8 cellular contexts compared by ENCODE assay signal in genomic region chr11:34251640-34251980, GRCh38.
DNase-seq lines count a peak whose midpoint lies in the region; FAIRE-seq and TF ChIP-seq lines count a peak whose summit lies in the region.

No MANE protein-coding gene starts in this region.

- H3K4me3 Mint-ChIP-seq in CD4-positive, alpha-beta memory T cell: peak overlapping the region in 7 of 8 donors; percentile 26 to 81 (median 57)

- CTCF ChIA-PET in CD4-positive, alpha-beta memory T cell (lab: Charles Lee; ENCODE audit: partially characterized antibody): interaction anchor here (2.5 kb wide), 1 partner anchor 17 kb away, joined by 8 read pairs; no protein-coding TSS in a partner anchor
- CTCF ChIA-PET in PC-9 (lab: Charles Lee) (interaction anchor here (1.0 to 1.2 kb wide), 2 partner anchors 11 to 78 kb away, joined by 3 to 5 read pairs; no protein-coding TSS in a partner anchor), H1 (lab: Charles Lee; ENCODE audit: partially characterized antibody) (interaction anchor here (0.5 to 5.9 kb wide), 16 partner anchors 9 to 251 kb away, joined by 3 to 36 read pairs (median 3); partner anchors contain the start of gene ABTB2)

- H4K8ac ChIP-seq in H1 (ENCODE audit: extremely low read depth, insufficient read depth, low read length) (no peak overlapping the region), trophoblast cell (ENCODE audit: low read depth, low read length) (no peak overlapping the region)

- no peaks in the 10 kb centered on the region for H3K27me3 ChIP-seq in CD4-positive, alpha-beta memory T cell (ENCODE audit: insufficient read depth, low read length)
- H3K27me3 ChIP-seq in PC-9 (ENCODE audit: insufficient read depth, low read depth) (no peaks in the 10 kb centered on the region), H1 (replicated peaks in 1 of 4; ENCODE audit: control insufficient read depth in 3 of 4, extremely low read depth in 1 of 4, insufficient read depth in 3 of 4, low read length in 3 of 4) (no peaks in the 10 kb centered on the region), trophoblast cell (ENCODE audit: insufficient read depth, low read length) (no peaks in the 10 kb centered on the region)

- H2AFZ ChIP-seq in PC-9 (no peak overlapping the region), H1 (ENCODE audit: low read length) (no peak overlapping the region), trophoblast cell (ENCODE audit: insufficient read depth, low read length, poor library complexity) (no peak overlapping the region)

- H4K91ac ChIP-seq in H1 (replicated peaks; ENCODE audit: insufficient read length, low read length): no peak overlapping the region
- no peak overlapping the region for H4K91ac ChIP-seq in trophoblast cell (ENCODE audit: low read depth, low read length)

- H3K9me2 ChIP-seq in PC-9 (ENCODE audit: insufficient read depth): no peaks in the 10 kb centered on the region

- WGBS in H1 (ENCODE audit: extremely low coverage in 1 of 2, insufficient coverage in 1 of 2, insufficient read length in 1 of 2, insufficient replicate concordance in 2 of 2, low coverage in 1 of 2, low lambda C conversion rate in 2 of 2, missing lambda C conversion rate in 1 of 2), 2 experiments: 89% methylated on average over 2 of the region's 2 CpGs; no CpG with 5 or more reads in 1 of the 2 experiments
- no CpG with 5 or more reads among the region's 2 CpGs for WGBS in trophoblast cell (ENCODE audit: extremely low coverage, insufficient coverage, insufficient read length)

- H2BK120ac ChIP-seq in H1 (replicated peaks; ENCODE audit: low read depth, low read length): no peak overlapping the region
- no peak overlapping the region for H2BK120ac ChIP-seq in trophoblast cell (ENCODE audit: insufficient read depth, low read length, poor library complexity)

- peak overlapping the region; percentile 33; the same call in 1 of the 2 replicates for H3K4me2 ChIP-seq in PC-9
- H3K4me2 ChIP-seq in H1 (ENCODE audit: insufficient read depth in 1 of 2, low read depth in 2 of 2, low read length in 2 of 2): peak overlapping the region; percentile 16 to 25; a peak in 1 of 4 replicates
- H3K4me2 ChIP-seq in trophoblast cell (ENCODE audit: low read length): peak overlapping the region; percentile 17

- TF ChIP-seq RAD21 in H1 (IDR thresholded peaks at IDR 0.05 in 1 of 2, conservative IDR thresholded peaks at IDR 0.05 in 1 of 2; ENCODE audit: low read depth in 2 of 2, low read length in 2 of 2): no peak

- H3K14ac ChIP-seq in H1 (ENCODE audit: insufficient read length) (no peak overlapping the region), trophoblast cell (ENCODE audit: low read length) (no peak overlapping the region)

- no peaks in the 10 kb centered on the region for H3K9me3 Mint-ChIP-seq in CD4-positive, alpha-beta memory T cell

- no peak overlapping the region for H3K27ac ChIP-seq in CD4-positive, alpha-beta memory T cell (ENCODE audit: low read depth, low read length)
- no peak overlapping the region for H3K27ac ChIP-seq in PC-9
- H3K27ac ChIP-seq in H1 (ENCODE audit: low read depth, low read length): no peak overlapping the region
- no peak overlapping the region for H3K27ac ChIP-seq in trophoblast cell (ENCODE audit: low read depth, low read length)

- H2AK5ac ChIP-seq in H1 (ENCODE audit: low read depth, low read length) (no peak overlapping the region), trophoblast cell (ENCODE audit: low read length) (no peak overlapping the region)

- H2BK20ac ChIP-seq in H1 (ENCODE audit: low read length): no peak overlapping the region

- no peaks in the 10 kb centered on the region for H3K23me2 ChIP-seq in H1 (ENCODE audit: low read depth, low read length)

- H2BK12ac ChIP-seq in H1 (ENCODE audit: low read depth, low read length) (peak overlapping the region; percentile 27; the same call in 1 of the 2 replicates), trophoblast cell (ENCODE audit: low read length) (no peak overlapping the region)

- TF ChIP-seq EP300 in H1 (IDR thresholded peaks at IDR 0.05; ENCODE audit: borderline replicate concordance in 1 of 2, low read depth in 2 of 2, low read length in 2 of 2): no peak

- no peak for FAIRE-seq in H1 (lab: Jason Lieb, UNC)

- H3K4ac ChIP-seq in H1 (replicated peaks; ENCODE audit: insufficient read length, low read depth, low read length) (no peak overlapping the region), trophoblast cell (ENCODE audit: low read depth, low read length) (no peak overlapping the region)

- H4K12ac ChIP-seq in trophoblast cell (ENCODE audit: low read depth, low read length): no peak overlapping the region

- peaks cover 40% of the 10 kb centered on the region for H3F3A ChIP-seq in PC-9 (ENCODE audit: insufficient read depth, low read depth)

- H4K5ac ChIP-seq in H1 (ENCODE audit: insufficient read length, low read depth, low read length): no peak overlapping the region

- no peak overlapping the region for H3K23ac ChIP-seq in H1 (ENCODE audit: insufficient read length)
- H3K23ac ChIP-seq in trophoblast cell (ENCODE audit: low read length): no peak overlapping the region

- H3K79me2 ChIP-seq in PC-9 (ENCODE audit: low read depth) (peaks cover 69% of the 10 kb centered on the region), H1 (ENCODE audit: control insufficient read depth in 1 of 2, insufficient read depth in 2 of 2, low read length in 2 of 2) (no peaks in the 10 kb centered on the region), trophoblast cell (ENCODE audit: control insufficient read depth, insufficient read depth, low read length, poor library complexity) (no peaks in the 10 kb centered on the region)

- no peaks in the 10 kb centered on the region for H3K9me3 ChIP-seq in CD4-positive, alpha-beta memory T cell (ENCODE audit: control insufficient read depth in 1 of 2, low read length in 2 of 2)
- H3K9me3 ChIP-seq in PC-9 (ENCODE audit: insufficient read depth, low read depth) (no peaks in the 10 kb centered on the region), H1 (ENCODE audit: insufficient read depth in 2 of 2, low read depth in 1 of 2, low read length in 1 of 2) (no peaks in the 10 kb centered on the region), trophoblast cell (ENCODE audit: insufficient read depth, low read depth, low read length) (no peaks in the 10 kb centered on the region)

- peak overlapping the region in 4 of 7 donors; percentile 23 to 87 (median 53) for H3K27ac Mint-ChIP-seq in CD4-positive, alpha-beta memory T cell

- intact Hi-C loops in CD4-positive, alpha-beta memory T cell (cut with micrococcal nuclease): loop anchor here (1.0 to 2.0 kb wide), 2 partner anchors 17 to 107 kb away; partner anchors contain the start of gene ABTB2
- intact Hi-C loops in PC-9 (cut with micrococcal nuclease; ENCODE audit: unreplicated experiment): loop anchor here (1.0 kb wide), 1 partner anchor 12 kb away; no protein-coding TSS in a partner anchor

- no peaks in the 10 kb centered on the region for H3K36me3 Mint-ChIP-seq in CD4-positive, alpha-beta memory T cell

- H4K20me1 ChIP-seq in PC-9 (ENCODE audit: insufficient read depth): peaks cover 21% of the 10 kb centered on the region
- peaks cover 0 to 3% of the 10 kb centered on the region in 2 experiments for H4K20me1 ChIP-seq in H1 (replicated peaks in 1 of 2; ENCODE audit: control insufficient read depth in 1 of 2, insufficient read depth in 2 of 2, low read length in 2 of 2)

- no peak for TF ChIP-seq POLR2A in H1 (IDR thresholded peaks at IDR 0.05; ENCODE audit: control extremely low read depth in 1 of 2, low read depth in 2 of 2, low read length in 2 of 2)

- H3K18ac ChIP-seq in H1 (ENCODE audit: extremely low read depth, low read length) (no peak overlapping the region), trophoblast cell (ENCODE audit: low read length) (no peak overlapping the region)

- H3K79me1 ChIP-seq in H1 (ENCODE audit: low read depth, low read length): no peaks in the 10 kb centered on the region
- H3K79me1 ChIP-seq in trophoblast cell (ENCODE audit: low read length): no peaks in the 10 kb centered on the region

- H3K9ac ChIP-seq in H1 (replicated peaks in 1 of 4; ENCODE audit: extremely low read depth in 1 of 4, low read depth in 3 of 4, low read length in 3 of 4) (no peak overlapping the region), trophoblast cell (ENCODE audit: low read length) (no peak overlapping the region)

- TF ChIP-seq CTCF in PC-9 (conservative IDR thresholded peaks at IDR 0.05) (no peak), H1 (IDR thresholded peaks at IDR 0.05; ENCODE audit: control extremely low read depth in 1 of 3, insufficient read depth in 1 of 3, low read depth in 1 of 3, low read length in 3 of 3) (no peak)

- peaks cover 49% of the 10 kb centered on the region for H3K4me1 ChIP-seq in CD4-positive, alpha-beta memory T cell (ENCODE audit: insufficient read depth, low read length)
- H3K4me1 ChIP-seq in PC-9 (replicated peaks; ENCODE audit: insufficient read depth) (peaks cover 50% of the 10 kb centered on the region), H1 (replicated peaks in 1 of 4; ENCODE audit: control insufficient read depth in 3 of 4, insufficient read depth in 4 of 4, low read length in 3 of 4) (peaks cover 0 to 6% (median under 1%) of the 10 kb centered on the region in 4 experiments; a peak in 4 of 7 replicates), trophoblast cell (ENCODE audit: control insufficient read depth in 1 of 2, insufficient read depth in 2 of 2, low read length in 2 of 2) (peaks cover 4 to 9% of the 10 kb centered on the region in 2 experiments)

- H3K4me1 Mint-ChIP-seq in CD4-positive, alpha-beta memory T cell: peaks cover 38 to 61% (median 48%) of the 10 kb centered on the region in 4 donors

- H3K36me3 ChIP-seq in CD4-positive, alpha-beta memory T cell (ENCODE audit: insufficient read depth, low read length): no peaks in the 10 kb centered on the region
- H3K36me3 ChIP-seq in PC-9 (ENCODE audit: low read depth) (no peaks in the 10 kb centered on the region), H1 (ENCODE audit: control insufficient read depth in 2 of 4, insufficient read depth in 4 of 4, low read length in 3 of 4) (no peaks in the 10 kb centered on the region), trophoblast cell (ENCODE audit: control insufficient read depth in 1 of 2, insufficient read depth in 2 of 2, low read length in 2 of 2) (no peaks in the 10 kb centered on the region)

- no TSS peak for BruUV-seq in PC-9 (replicated peaks; lab: Mats Ljungman, UMichigan)

- H2BK5ac ChIP-seq in H1 (ENCODE audit: low read depth, low read length) (no peak overlapping the region; the same call in 1 of the 2 replicates), trophoblast cell (ENCODE audit: low read depth, low read length, poor library complexity) (no peak overlapping the region)

- no peak overlapping the region for H3K56ac ChIP-seq in H1 (replicated peaks; ENCODE audit: insufficient read length, low read depth, low read length)

- H2BK15ac ChIP-seq in H1 (ENCODE audit: low read length): no peak overlapping the region

- H3K4me3 ChIP-seq in CD4-positive, alpha-beta memory T cell (ENCODE audit: low read length in 2 of 2): peak overlapping the region in 1 of 2 donors; percentile 7
- no peak overlapping the region for H3K4me3 ChIP-seq in PC-9
- no peak overlapping the region for H3K4me3 ChIP-seq in H1 (ENCODE audit: extremely low read depth in 1 of 4, insufficient read depth in 2 of 4, low read depth in 3 of 4, low read length in 4 of 4)
- H3K4me3 ChIP-seq in trophoblast cell (ENCODE audit: low read depth, low read length): no peak overlapping the region

- peaks cover 0 to 3% of the 10 kb centered on the region in 2 donors for H3K27me3 Mint-ChIP-seq in CD4-positive, alpha-beta memory T cell

- no peak for DNase-seq in CD4-positive, alpha-beta memory T cell
- no peak for DNase-seq in PC-9
- no peak for DNase-seq in H1 (ENCODE audit: low read depth in 1 of 2, low spot score in 2 of 2)
- peak in 1 of 2 donors; percentile 28 for DNase-seq in trophoblast cell
- DNase-seq in Kasumi-1 (lab: John Stamatoyannopoulos, UW): no peak
- no peak for DNase-seq in DMS114 treated with DMSO at 0.1 percent for 48 hours (lab: John Stamatoyannopoulos, UW; ENCODE audit: unreplicated experiment)
- DNase-seq in NCI-H446 (lab: John Stamatoyannopoulos, UW): no peak
- DNase-seq in nucleus accumbens (lab: John Stamatoyannopoulos, UW): no peak

- POLR2A ChIA-PET in CD4-positive, alpha-beta memory T cell (lab: Charles Lee; ENCODE audit: partially characterized antibody): interaction anchor here (0.8 to 1.7 kb wide), 4 partner anchors 17 to 201 kb away, joined by 3 to 7 read pairs (median 5); partner anchors contain the start of genes ABTB2 and CAPRIN1
- POLR2A ChIA-PET in PC-9 (lab: Charles Lee; ENCODE audit: unreplicated experiment) (interaction anchor here (0.6 to 1.3 kb wide), 4 partner anchors 18 to 1097 kb away, joined by 3 to 7 read pairs (median 4); partner anchors contain the start of gene ABTB2), H1 (lab: Charles Lee; ENCODE audit: partially characterized antibody) (interaction anchor here (0.6 to 1.5 kb wide), 2 partner anchors 18 to 282 kb away, joined by 3 read pairs; no protein-coding TSS in a partner anchor)
